12 cellular contexts compared by ENCODE assay signal in genomic region chr6:106572436-106572835, GRCh38. TPM values are rescaled to one million over a fixed set of nuclear protein-coding genes. Genes with fewer than 3 reads are reported as not detected.
A peak's percentile ranks its signal among the peaks of the same experiment; 100 is the strongest.
DNase-seq lines count a peak whose midpoint lies in the region; ATAC-seq and TF ChIP-seq lines count a peak whose summit lies in the region.
"Had no signal": no experiment of that assay in that cellular context is flagged by ENCODE, and none has a peak within 500 bp of the region (broad histone marks: within the 10 kb centered on the region; RNA-seq: fewer than 3 reads in every experiment).

No MANE protein-coding gene starts in this region.

- ATAC-seq in stimulated activated naive CD8-positive, alpha-beta T cell treated with anti-CD3 and anti-CD28 coated beads, Interleukin-15, amount 100 ng/mL, for 72 hours, result no peak
- ATAC-seq in GM18858 (IDR thresholded peaks at IDR 0.05; ENCODE audit: unreplicated experiment), result no peak
- ATAC-seq: CD8-positive, alpha-beta T cell had no signal

- peaks cover 21% of the 10 kb centered on the region for H3K36me3 Mint-ChIP-seq in stimulated activated naive CD8-positive, alpha-beta T cell treated with anti-CD3 and anti-CD28 coated beads, Interleukin-15, Interleukin-2, amounts not matched to agents 100 ng/mL and 50 ng/mL, for 24 hours (ENCODE audit: low read depth)

- H4K8ac ChIP-seq in mesendoderm (ENCODE audit: low read depth, low read length), result no peak overlapping the region

- no peak overlapping the region for H3K18ac ChIP-seq in mesendoderm (ENCODE audit: low read length)

- no peak overlapping the region for H2AFZ ChIP-seq in osteoblast (ENCODE audit: low read length)

- no peaks in the 10 kb centered on the region for H3K79me2 ChIP-seq in osteoblast (ENCODE audit: insufficient read depth, low read length)
- no peaks in the 10 kb centered on the region for H3K79me2 ChIP-seq in mesendoderm (ENCODE audit: control insufficient read depth, insufficient read depth, low read length)

- TF ChIP-seq CTCF in osteoblast (IDR thresholded peaks at IDR 0.05; ENCODE audit: extremely low read depth, low read depth, low read length), result no peak

- H4K20me1 ChIP-seq in osteoblast (ENCODE audit: insufficient read depth, low read length), result no peaks in the 10 kb centered on the region

- H4K5ac ChIP-seq in mesendoderm (ENCODE audit: low read length), result no peak overlapping the region

- H3K27me3 ChIP-seq in rectal smooth muscle tissue (ENCODE audit: control insufficient read depth, insufficient read depth, low read length) (no peaks in the 10 kb centered on the region), osteoblast (ENCODE audit: insufficient read depth, low read length) (no peaks in the 10 kb centered on the region), mesendoderm (ENCODE audit: insufficient read depth, low read length, poor library complexity) (no peaks in the 10 kb centered on the region)

- H3K79me1 ChIP-seq in mesendoderm (ENCODE audit: low read length), result no peaks in the 10 kb centered on the region

- no peaks in the 10 kb centered on the region for H3K27me3 Mint-ChIP-seq in stimulated activated naive CD8-positive, alpha-beta T cell treated with anti-CD3 and anti-CD28 coated beads, Interleukin-15, Interleukin-2, amounts not matched to agents 100 ng/mL and 50 ng/mL, for 24 hours
- H3K27me3 Mint-ChIP-seq in stimulated activated naive CD8-positive, alpha-beta T cell treated with anti-CD3 and anti-CD28 coated beads, Interleukin-15, amount 100 ng/mL, for 72 hours, result no peaks in the 10 kb centered on the region

- H3K4me2 ChIP-seq in osteoblast (ENCODE audit: insufficient read depth, low read length) (no peak overlapping the region), mesendoderm (ENCODE audit: low read length) (no peak overlapping the region)
- H3K4me2 ChIP-seq: KMS-11 had no signal

- H2BK15ac ChIP-seq in mesendoderm (replicated peaks; ENCODE audit: low read depth), result no peak overlapping the region

- no CpG with 5 or more reads among the region's 5 CpGs for WGBS in mesendoderm (ENCODE audit: extremely low coverage, insufficient coverage, low lambda C conversion rate)

- no peak overlapping the region for H3K4me3 ChIP-seq in rectal smooth muscle tissue (ENCODE audit: low read length)
- H3K4me3 ChIP-seq in osteoblast (ENCODE audit: insufficient read depth, low read length), result no peak overlapping the region
- H3K4me3 ChIP-seq in mesendoderm (ENCODE audit: low read length), result no peak overlapping the region

- H3K36me3 ChIP-seq in rectal smooth muscle tissue (ENCODE audit: control insufficient read depth, insufficient read depth, low read length), result peaks cover 15% of the 10 kb centered on the region
- no peaks in the 10 kb centered on the region for H3K36me3 ChIP-seq in osteoblast (ENCODE audit: insufficient read depth, low read length)
- H3K36me3 ChIP-seq in mesendoderm (ENCODE audit: control insufficient read depth, insufficient read depth, low read length), result no peaks in the 10 kb centered on the region

- H3K9me3 Mint-ChIP-seq in stimulated activated naive CD8-positive, alpha-beta T cell treated with anti-CD3 and anti-CD28 coated beads, Interleukin-15, Interleukin-2, amounts not matched to agents 100 ng/mL and 50 ng/mL, for 24 hours, result no peaks in the 10 kb centered on the region
- H3K9me3 Mint-ChIP-seq in stimulated activated naive CD8-positive, alpha-beta T cell treated with anti-CD3 and anti-CD28 coated beads, Interleukin-15, amount 100 ng/mL, for 72 hours, result no peaks in the 10 kb centered on the region
- H3K9me3 Mint-ChIP-seq: CD8-positive, alpha-beta T cell had no signal

- H3K27ac ChIP-seq in rectal smooth muscle tissue (ENCODE audit: low read depth, low read length) (peak overlapping the region; percentile 28), osteoblast (ENCODE audit: low read depth, low read length) (no peak overlapping the region), mesendoderm (ENCODE audit: low read depth, low read length) (no peak overlapping the region)
- H3K27ac ChIP-seq: KMS-11, RWPE1 had no signal

- no peak overlapping the region for H3K23ac ChIP-seq in mesendoderm (ENCODE audit: low read length)

- H2BK5ac ChIP-seq in mesendoderm (ENCODE audit: low read length), result no peak overlapping the region

- no peak overlapping the region for H3K9ac ChIP-seq in rectal smooth muscle tissue (ENCODE audit: low read length)
- no peak overlapping the region for H3K9ac ChIP-seq in mesendoderm (ENCODE audit: low read length)
- H3K9ac ChIP-seq: KMS-11 had no signal

- H2AK5ac ChIP-seq in mesendoderm (ENCODE audit: low read length), result no peak overlapping the region

- peak overlapping the region; percentile 14 for H3K27ac Mint-ChIP-seq in stimulated activated naive CD8-positive, alpha-beta T cell treated with anti-CD3 and anti-CD28 coated beads, Interleukin-15, Interleukin-2, amounts not matched to agents 100 ng/mL and 50 ng/mL, for 24 hours
- no peak overlapping the region for H3K27ac Mint-ChIP-seq in stimulated activated naive CD8-positive, alpha-beta T cell treated with anti-CD3 and anti-CD28 coated beads, Interleukin-15, amount 100 ng/mL, for 72 hours

- H3K4me1 ChIP-seq in rectal smooth muscle tissue (ENCODE audit: control insufficient read depth, insufficient read depth, low read length) (peaks cover 3% of the 10 kb centered on the region), osteoblast (ENCODE audit: insufficient read depth, low read length) (peaks cover 27% of the 10 kb centered on the region), mesendoderm (ENCODE audit: control insufficient read depth, low read depth, low read length) (no peaks in the 10 kb centered on the region)

- H3K56ac ChIP-seq in mesendoderm (ENCODE audit: low read length), result no peak overlapping the region

- H2BK120ac ChIP-seq in mesendoderm (ENCODE audit: low read depth, low read length), result no peak overlapping the region

- no peaks in the 10 kb centered on the region for H3K9me3 ChIP-seq in osteoblast (ENCODE audit: low read depth, low read length)

- DNase-seq in stimulated activated naive CD8-positive, alpha-beta T cell treated with anti-CD3 and anti-CD28 coated beads, Interleukin-15, amount 100 ng/mL, for 72 hours, result no peak
- peak; percentile 2 for DNase-seq in cerebellar cortex (ENCODE audit: low spot score)
- no peak for DNase-seq in osteoblast (ENCODE audit: insufficient read length, low spot score, missing footprints)
- DNase-seq in mesendoderm, result no peak
- DNase-seq: CD8-positive, alpha-beta T cell; NCI-H1092; NCI-H1694 had no signal

- H3K4ac ChIP-seq in mesendoderm (ENCODE audit: low read depth, low read length), result no peak overlapping the region

- H3K4me3 Mint-ChIP-seq in stimulated activated naive CD8-positive, alpha-beta T cell treated with anti-CD3 and anti-CD28 coated beads, Interleukin-15, Interleukin-2, amounts not matched to agents 100 ng/mL and 50 ng/mL, for 24 hours, result no peak overlapping the region
- H3K4me3 Mint-ChIP-seq in stimulated activated naive CD8-positive, alpha-beta T cell treated with anti-CD3 and anti-CD28 coated beads, Interleukin-15, amount 100 ng/mL, for 72 hours, result no peak overlapping the region
- H3K4me3 Mint-ChIP-seq: CD8-positive, alpha-beta T cell had no signal

- H3K4me1 Mint-ChIP-seq in stimulated activated naive CD8-positive, alpha-beta T cell treated with anti-CD3 and anti-CD28 coated beads, Interleukin-15, Interleukin-2, amounts not matched to agents 100 ng/mL and 50 ng/mL, for 24 hours (ENCODE audit: low read depth), result peaks cover 13% of the 10 kb centered on the region
- H3K4me1 Mint-ChIP-seq in stimulated activated naive CD8-positive, alpha-beta T cell treated with anti-CD3 and anti-CD28 coated beads, Interleukin-15, amount 100 ng/mL, for 72 hours, result peaks cover 13% of the 10 kb centered on the region

RNA-seq across cellular contexts. Expression of gene RTN4IP1, which starts 56.9 kb away (rescaled TPM):
- 4.4 and 5.1 TPM in 2 replicates for total RNA-seq in osteoblast
- polyA plus RNA-seq in mesendoderm (2013, experiment 1 of 2), result 8.6 TPM
- polyA plus RNA-seq in mesendoderm (2013, experiment 2 of 2), result 7.6 TPM

RNA-seq across cellular contexts. Expression of gene QRSL1, which starts 56.9 kb away (rescaled TPM):
- total RNA-seq in osteoblast, result 12.7 and 13.8 TPM in 2 replicates
- 10.1 TPM for polyA plus RNA-seq in mesendoderm (2013, experiment 1 of 2)
- polyA plus RNA-seq in mesendoderm (2013, experiment 2 of 2), result 10.2 TPM
